ENCODE assay signal across 9 cellular contexts in the genomic region with DNA sequence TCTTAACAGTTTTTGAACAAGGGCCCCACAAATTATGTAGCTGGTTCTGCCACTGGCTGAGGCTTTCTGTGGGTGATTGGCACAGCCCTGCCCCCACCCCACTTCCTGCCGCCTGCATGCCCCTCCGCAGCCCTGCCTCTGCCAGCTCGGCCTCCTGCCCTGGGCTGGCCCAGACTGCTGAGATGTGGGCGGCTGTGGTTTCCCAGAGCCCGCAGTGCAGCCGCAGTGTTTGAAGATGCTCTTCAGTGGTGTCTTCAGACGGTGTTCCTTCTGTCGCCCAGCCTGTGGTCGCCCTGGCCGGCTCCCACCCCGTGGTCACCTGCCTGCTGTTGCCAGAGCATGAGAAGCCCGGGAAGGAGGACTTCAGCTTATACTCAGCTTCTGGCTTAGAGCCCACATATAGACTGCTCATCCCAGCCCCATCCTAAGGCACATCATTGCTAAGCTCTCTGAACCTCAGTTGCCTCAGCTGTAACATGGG.
A peak's percentile ranks its signal among the peaks of the same experiment; 100 is the strongest.
DNase-seq lines count a peak whose midpoint lies in the region; ATAC-seq and TF ChIP-seq lines count a peak whose summit lies in the region.
"Had no signal": no experiment of that assay in that cellular context is flagged by ENCODE, and none has a peak within 500 bp of the region (broad histone marks: within the 10 kb centered on the region; RNA-seq: fewer than 3 reads in every experiment).

No MANE protein-coding gene starts in this region.

- H3K4me3 ChIP-seq in left ventricle myocardium inferior: no peak overlapping the region
- no peak overlapping the region for H3K4me3 ChIP-seq in right atrium auricular region

- no peaks in the 10 kb centered on the region for H3K36me3 Mint-ChIP-seq in activated CD8-positive, alpha-beta T cell treated with anti-CD3 and anti-CD28 coated beads for 36 hours (ENCODE audit: low read depth)

- TF ChIP-seq CTCF in left ventricle myocardium inferior (IDR thresholded peaks at IDR 0.05; ENCODE audit: borderline replicate concordance): no peak
- no peak for TF ChIP-seq CTCF in right atrium auricular region (IDR thresholded peaks at IDR 0.05)
- no peak for TF ChIP-seq CTCF in activated CD8-positive, alpha-beta T cell treated with anti-CD3 and anti-CD28 coated beads for 36 hours (IDR thresholded peaks at IDR 0.05)

- POLR2A ChIA-PET in activated CD8-positive, alpha-beta T cell treated with anti-CD3 and anti-CD28 coated beads for 36 hours (lab: Charles Lee): interaction anchor here (0.6 to 1.4 kb wide), 3 partner anchors 8 to 18 kb away, joined by 3 read pairs; no protein-coding TSS in a partner anchor

- peak; percentile 90 for ATAC-seq in activated CD8-positive, alpha-beta T cell treated with anti-CD3 and anti-CD28 coated beads for 36 hours
- no peak for ATAC-seq in GM21447 (IDR thresholded peaks at IDR 0.05; ENCODE audit: unreplicated experiment)
- no peak for ATAC-seq in HG02970 (IDR thresholded peaks at IDR 0.05; ENCODE audit: low FRiP score, unreplicated experiment)

- H3K4me1 Mint-ChIP-seq in activated CD8-positive, alpha-beta T cell treated with anti-CD3 and anti-CD28 coated beads for 36 hours (ENCODE audit: low read depth): peaks cover 40% of the 10 kb centered on the region

- no peaks in the 10 kb centered on the region for H3K27me3 Mint-ChIP-seq in activated CD8-positive, alpha-beta T cell treated with anti-CD3 and anti-CD28 coated beads for 36 hours

- peak overlapping the region; percentile 25 for H3K27ac Mint-ChIP-seq in activated CD8-positive, alpha-beta T cell treated with anti-CD3 and anti-CD28 coated beads for 36 hours
- H3K27ac Mint-ChIP-seq: T-helper 1 cell treated with Interleukin-12 subunit alpha and Interleukin-12 subunit beta and Interleukin-4 antibody, amounts not matched to agents 30 μg/mL and 1 μg/mL, for 36 hours had no signal

- intact Hi-C loops in left ventricle myocardium inferior (cut with micrococcal nuclease): no loop called here
- intact Hi-C loops in activated CD8-positive, alpha-beta T cell treated with anti-CD3 and anti-CD28 coated beads for 36 hours (cut with micrococcal nuclease): no loop called here

- DNase-seq in left ventricle myocardium inferior (peak; percentile 14), right atrium auricular region (ENCODE audit: low spot score) (no peak), glomerular visceral epithelial cell (ENCODE audit: extremely low spot score) (peak; percentile 84), NCI-H2171 treated with DMSO at 0.1 percent for 48 hours (lab: John Stamatoyannopoulos, UW) (no peak)
- DNase-seq in activated CD8-positive, alpha-beta T cell treated with anti-CD3 and anti-CD28 coated beads for 36 hours: peak; percentile 84
- peak; percentile 54 to 56 for DNase-seq in stimulated activated CD8-positive, alpha-beta memory T cell treated with anti-CD3 and anti-CD28 coated beads, Interleukin-2, amount 100 ng/mL, for 48 hours (ENCODE audit: low read depth in 2 of 2)

- H3K4me1 ChIP-seq in left ventricle myocardium inferior: no peaks in the 10 kb centered on the region
- no peaks in the 10 kb centered on the region for H3K4me1 ChIP-seq in right atrium auricular region

- H3K9me3 ChIP-seq in left ventricle myocardium inferior (replicated peaks): no peaks in the 10 kb centered on the region
- no peaks in the 10 kb centered on the region for H3K9me3 ChIP-seq in right atrium auricular region

- H3K36me3 ChIP-seq in left ventricle myocardium inferior (no peaks in the 10 kb centered on the region), right atrium auricular region (no peaks in the 10 kb centered on the region)

- CTCF ChIA-PET in activated CD8-positive, alpha-beta T cell treated with anti-CD3 and anti-CD28 coated beads for 36 hours (lab: Charles Lee): interaction anchor here (1.3 to 1.5 kb wide), 4 partner anchors 9 to 200 kb away, joined by 3 to 4 read pairs (median 3); no protein-coding TSS in a partner anchor

- no peak overlapping the region for H3K4me3 Mint-ChIP-seq in activated CD8-positive, alpha-beta T cell treated with anti-CD3 and anti-CD28 coated beads for 36 hours
- H3K4me3 Mint-ChIP-seq: T-helper 1 cell treated with Interleukin-12 subunit alpha and Interleukin-12 subunit beta and Interleukin-4 antibody, amounts not matched to agents 30 μg/mL and 1 μg/mL, for 36 hours had no signal

- H3K9me3 Mint-ChIP-seq in activated CD8-positive, alpha-beta T cell treated with anti-CD3 and anti-CD28 coated beads for 36 hours: no peaks in the 10 kb centered on the region
- H3K9me3 Mint-ChIP-seq: T-helper 1 cell treated with Interleukin-12 subunit alpha and Interleukin-12 subunit beta and Interleukin-4 antibody, amounts not matched to agents 30 μg/mL and 1 μg/mL, for 36 hours had no signal

- H3K27me3 ChIP-seq in left ventricle myocardium inferior (ENCODE audit: low read depth): peaks cover 7% of the 10 kb centered on the region
- no peaks in the 10 kb centered on the region for H3K27me3 ChIP-seq in right atrium auricular region

- H3K27ac ChIP-seq in left ventricle myocardium inferior (replicated peaks): no peak overlapping the region
- no peak overlapping the region for H3K27ac ChIP-seq in right atrium auricular region

Comparison
In these comparisons a context has a peak if more than half of its experiments do, and no peak if none do; other contexts are left out.
1. DNase-seq: peak in left ventricle myocardium inferior (single experiment), activated CD8-positive, alpha-beta T cell treated with anti-CD3 and anti-CD28 coated beads for 36 hours (single experiment), glomerular visceral epithelial cell (single experiment) and stimulated activated CD8-positive, alpha-beta memory T cell treated with anti-CD3 and anti-CD28 coated beads, Interleukin-2, amount 100 ng/mL, for 48 hours (2 of 2); none in right atrium auricular region (single experiment) and NCI-H2171 treated with DMSO at 0.1 percent for 48 hours (single experiment).